ENCODE assay signal across 1 cellular context in the genomic region with DNA sequence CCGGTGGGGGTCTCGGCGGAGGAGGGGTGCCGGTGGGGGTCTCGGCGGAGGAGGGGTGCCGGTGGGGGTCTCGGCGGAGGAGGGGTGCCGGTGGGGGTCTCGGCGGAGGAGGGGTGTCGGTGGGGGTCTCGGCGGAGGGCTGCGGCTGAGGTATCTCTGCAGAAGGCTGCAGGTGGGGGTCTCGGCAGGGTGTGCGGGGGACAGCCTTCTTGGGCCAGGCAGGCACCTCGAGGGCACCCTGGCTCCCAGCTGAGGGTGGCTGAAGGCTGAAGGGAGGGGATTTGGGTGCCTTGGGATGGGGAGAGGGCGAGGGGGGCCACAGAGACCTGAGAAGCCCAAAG. TPM values are rescaled to one million over a fixed set of nuclear protein-coding genes. Genes with fewer than 3 reads are reported as not detected.
"Had no signal": no experiment of that assay in that cellular context is flagged by ENCODE, and none has a peak within 500 bp of the region (broad histone marks: within the 10 kb centered on the region; RNA-seq: fewer than 3 reads in every experiment).

No MANE protein-coding gene starts in this region.

RNA-seq across cellular contexts. Expression of a gene that starts 45.7 kb away (rescaled TPM):
- polyA plus RNA-seq: naive thymus-derived CD8-positive, alpha-beta T cell had no signal
